Comparison of ENCODE assay signal across 1 cellular context in the genomic region with DNA sequence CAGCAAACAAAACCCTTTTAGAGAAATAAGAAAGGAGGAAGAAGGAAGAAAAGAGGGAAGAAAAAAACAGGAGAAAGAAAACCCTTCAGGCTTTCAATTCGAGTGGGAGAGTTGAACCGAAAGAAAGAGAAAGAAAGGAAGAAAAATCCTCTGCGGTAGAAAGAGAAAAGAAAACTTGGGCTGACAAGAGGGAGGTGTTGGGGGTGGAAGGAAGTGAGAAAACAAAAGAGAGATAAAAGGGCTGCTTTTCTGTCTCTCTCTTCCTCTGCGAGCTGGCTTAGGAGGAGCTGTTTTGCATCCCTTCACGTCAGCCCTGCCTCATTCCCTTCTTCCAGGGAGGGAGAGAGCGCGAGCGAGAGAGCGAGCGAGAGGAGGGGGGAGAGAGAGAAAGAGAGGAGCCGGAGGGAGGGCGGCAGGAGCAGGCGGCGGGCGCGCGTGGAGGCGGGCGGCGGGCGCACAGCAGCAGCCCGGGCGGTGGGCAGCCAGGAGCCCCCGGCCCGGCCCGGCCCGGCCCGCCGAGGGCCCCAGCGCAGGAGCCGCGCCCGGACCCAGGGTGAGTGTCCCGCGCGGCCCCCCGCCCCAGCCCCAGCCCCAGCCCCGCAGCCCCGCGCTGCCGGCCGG.
TF ChIP-seq lines count a peak whose summit lies in the region.

A gene with protein sequence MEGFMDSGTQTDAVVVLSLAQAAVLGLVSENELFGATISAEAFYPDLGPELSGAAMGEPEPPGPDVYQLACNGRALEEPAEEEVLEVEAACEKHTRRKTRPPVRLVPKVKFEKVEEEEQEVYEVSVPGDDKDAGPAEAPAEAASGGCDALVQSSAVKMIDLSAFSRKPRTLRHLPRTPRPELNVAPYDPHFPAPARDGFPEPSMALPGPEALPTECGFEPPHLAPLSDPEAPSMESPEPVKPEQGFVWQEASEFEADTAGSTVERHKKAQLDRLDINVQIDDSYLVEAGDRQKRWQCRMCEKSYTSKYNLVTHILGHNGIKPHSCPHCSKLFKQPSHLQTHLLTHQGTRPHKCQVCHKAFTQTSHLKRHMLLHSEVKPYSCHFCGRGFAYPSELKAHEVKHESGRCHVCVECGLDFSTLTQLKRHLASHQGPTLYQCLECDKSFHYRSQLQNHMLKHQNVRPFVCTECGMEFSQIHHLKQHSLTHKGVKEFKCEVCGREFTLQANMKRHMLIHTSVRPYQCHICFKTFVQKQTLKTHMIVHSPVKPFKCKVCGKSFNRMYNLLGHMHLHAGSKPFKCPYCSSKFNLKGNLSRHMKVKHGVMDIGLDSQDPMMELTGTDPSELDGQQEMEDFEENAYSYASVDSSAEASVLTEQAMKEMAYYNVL (plus strand): TSS at position 263 of the 621 bp plus-strand sequence. CDS start 65,814 bp downstream, outside the sequence.

TF ChIP-seq in K562, 482 proteins besides CTCF, POLR2A, EP300 and RAD21 (continued from another document and continues in another):
- TF ChIP-seq, protein P1, sequence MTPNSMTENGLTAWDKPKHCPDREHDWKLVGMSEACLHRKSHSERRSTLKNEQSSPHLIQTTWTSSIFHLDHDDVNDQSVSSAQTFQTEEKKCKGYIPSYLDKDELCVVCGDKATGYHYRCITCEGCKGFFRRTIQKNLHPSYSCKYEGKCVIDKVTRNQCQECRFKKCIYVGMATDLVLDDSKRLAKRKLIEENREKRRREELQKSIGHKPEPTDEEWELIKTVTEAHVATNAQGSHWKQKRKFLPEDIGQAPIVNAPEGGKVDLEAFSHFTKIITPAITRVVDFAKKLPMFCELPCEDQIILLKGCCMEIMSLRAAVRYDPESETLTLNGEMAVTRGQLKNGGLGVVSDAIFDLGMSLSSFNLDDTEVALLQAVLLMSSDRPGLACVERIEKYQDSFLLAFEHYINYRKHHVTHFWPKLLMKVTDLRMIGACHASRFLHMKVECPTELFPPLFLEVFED (CRISPR knock-in tag; conservative IDR thresholded peaks at IDR 0.05) = 0 out of 2 replicates have a peak, but pooled peaks have one; percentile 36
- TF ChIP-seq CREB1 (IDR thresholded peaks at IDR 0.05) (no peak), CREB1 (CRISPR knock-in tag; IDR thresholded peaks at IDR 0.05) (no peak), ERF (CRISPR knock-in tag; IDR thresholded peaks at IDR 0.05) (no peak), FOXJ2 (tag; IDR thresholded peaks at IDR 0.05) (no peak), ZNF3 (CRISPR knock-in tag; IDR thresholded peaks at IDR 0.05) (no peak), CBFA2T2 (conservative IDR thresholded peaks at IDR 0.05) (no peak), LEF1 (IDR thresholded peaks at IDR 0.05) (0 out of 2 replicates have a peak, but pooled peaks have one; percentile 26), CEBPG (CRISPR knock-in tag; IDR thresholded peaks at IDR 0.05) (no peak), CEBPG (tag; conservative IDR thresholded peaks at IDR 0.05 in 1 of 2, IDR thresholded peaks at IDR 0.05 in 1 of 2) (no peak), ZBTB7A (IDR thresholded peaks at IDR 0.05; ENCODE audit: borderline replicate concordance, control insufficient read depth, low read depth, low read length) (peak; percentile 74; the same call in 1 of the 2 replicates), HLTF (IDR thresholded peaks at IDR 0.05) (no peak), ZNF584 (CRISPR knock-in tag; IDR thresholded peaks at IDR 0.05; ENCODE audit: low read depth) (no peak), MYBL2 (IDR thresholded peaks at IDR 0.05; ENCODE audit: low read depth) (no peak), MYBL2 (CRISPR knock-in tag; IDR thresholded peaks at IDR 0.05; ENCODE audit: borderline replicate concordance) (no peak), TRIM28 (IDR thresholded peaks at IDR 0.05) (no peak), MEF2D (tag; conservative IDR thresholded peaks at IDR 0.05; ENCODE audit: low read depth) (no peak), LCOR (CRISPR knock-in tag; IDR thresholded peaks at IDR 0.05) (no peak), HDAC6 (IDR thresholded peaks at IDR 0.05; ENCODE audit: low read depth, low read length) (no peak), TCF3 (CRISPR knock-in tag; IDR thresholded peaks at IDR 0.05) (no peak), ZNF57 (CRISPR knock-in tag; IDR thresholded peaks at IDR 0.05) (no peak), SLC30A9 (CRISPR knock-in tag; IDR thresholded peaks at IDR 0.05) (no peak), SRSF1 (IDR thresholded peaks at IDR 0.05; ENCODE audit: low read depth, low read length) (no peak), PPARD (CRISPR knock-in tag; IDR thresholded peaks at IDR 0.05) (no peak), SIRT6 (IDR thresholded peaks at IDR 0.05; ENCODE audit: low read depth, low read length) (no peak)
- TF ChIP-seq, protein P2, sequence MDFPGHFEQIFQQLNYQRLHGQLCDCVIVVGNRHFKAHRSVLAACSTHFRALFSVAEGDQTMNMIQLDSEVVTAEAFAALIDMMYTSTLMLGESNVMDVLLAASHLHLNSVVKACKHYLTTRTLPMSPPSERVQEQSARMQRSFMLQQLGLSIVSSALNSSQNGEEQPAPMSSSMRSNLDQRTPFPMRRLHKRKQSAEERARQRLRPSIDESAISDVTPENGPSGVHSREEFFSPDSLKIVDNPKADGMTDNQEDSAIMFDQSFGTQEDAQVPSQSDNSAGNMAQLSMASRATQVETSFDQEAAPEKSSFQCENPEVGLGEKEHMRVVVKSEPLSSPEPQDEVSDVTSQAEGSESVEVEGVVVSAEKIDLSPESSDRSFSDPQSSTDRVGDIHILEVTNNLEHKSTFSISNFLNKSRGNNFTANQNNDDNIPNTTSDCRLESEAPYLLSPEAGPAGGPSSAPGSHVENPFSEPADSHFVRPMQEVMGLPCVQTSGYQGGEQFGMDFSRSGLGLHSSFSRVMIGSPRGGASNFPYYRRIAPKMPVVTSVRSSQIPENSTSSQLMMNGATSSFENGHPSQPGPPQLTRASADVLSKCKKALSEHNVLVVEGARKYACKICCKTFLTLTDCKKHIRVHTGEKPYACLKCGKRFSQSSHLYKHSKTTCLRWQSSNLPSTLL (IDR thresholded peaks at IDR 0.05) = 0 out of 2 replicates have a peak, but pooled peaks have one; percentile 28
- TF ChIP-seq, protein P3, sequence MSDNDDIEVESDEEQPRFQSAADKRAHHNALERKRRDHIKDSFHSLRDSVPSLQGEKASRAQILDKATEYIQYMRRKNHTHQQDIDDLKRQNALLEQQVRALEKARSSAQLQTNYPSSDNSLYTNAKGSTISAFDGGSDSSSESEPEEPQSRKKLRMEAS (CRISPR knock-in tag; IDR thresholded peaks at IDR 0.05) = no peak
- TF ChIP-seq, protein P4, sequence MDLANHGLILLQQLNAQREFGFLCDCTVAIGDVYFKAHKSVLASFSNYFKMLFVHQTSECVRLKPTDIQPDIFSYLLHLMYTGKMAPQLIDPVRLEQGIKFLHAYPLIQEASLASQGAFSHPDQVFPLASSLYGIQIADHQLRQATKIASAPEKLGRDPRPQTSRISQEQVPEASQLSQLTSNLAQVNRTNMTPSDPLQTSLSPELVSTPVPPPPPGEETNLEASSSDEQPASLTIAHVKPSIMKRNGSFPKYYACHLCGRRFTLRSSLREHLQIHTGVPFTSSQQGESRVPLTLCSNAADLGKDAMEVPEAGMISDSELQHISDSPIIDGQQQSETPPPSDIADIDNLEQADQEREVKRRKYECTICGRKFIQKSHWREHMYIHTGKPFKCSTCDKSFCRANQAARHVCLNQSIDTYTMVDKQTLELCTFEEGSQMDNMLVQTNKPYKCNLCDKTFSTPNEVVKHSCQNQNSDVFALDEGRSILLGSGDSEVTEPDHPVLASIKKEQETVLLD (IDR thresholded peaks at IDR 0.05) = peak; percentile 84
- TF ChIP-seq, protein P5, sequence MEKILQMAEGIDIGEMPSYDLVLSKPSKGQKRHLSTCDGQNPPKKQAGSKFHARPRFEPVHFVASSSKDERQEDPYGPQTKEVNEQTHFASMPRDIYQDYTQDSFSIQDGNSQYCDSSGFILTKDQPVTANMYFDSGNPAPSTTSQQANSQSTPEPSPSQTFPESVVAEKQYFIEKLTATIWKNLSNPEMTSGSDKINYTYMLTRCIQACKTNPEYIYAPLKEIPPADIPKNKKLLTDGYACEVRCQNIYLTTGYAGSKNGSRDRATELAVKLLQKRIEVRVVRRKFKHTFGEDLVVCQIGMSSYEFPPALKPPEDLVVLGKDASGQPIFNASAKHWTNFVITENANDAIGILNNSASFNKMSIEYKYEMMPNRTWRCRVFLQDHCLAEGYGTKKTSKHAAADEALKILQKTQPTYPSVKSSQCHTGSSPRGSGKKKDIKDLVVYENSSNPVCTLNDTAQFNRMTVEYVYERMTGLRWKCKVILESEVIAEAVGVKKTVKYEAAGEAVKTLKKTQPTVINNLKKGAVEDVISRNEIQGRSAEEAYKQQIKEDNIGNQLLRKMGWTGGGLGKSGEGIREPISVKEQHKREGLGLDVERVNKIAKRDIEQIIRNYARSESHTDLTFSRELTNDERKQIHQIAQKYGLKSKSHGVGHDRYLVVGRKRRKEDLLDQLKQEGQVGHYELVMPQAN (IDR thresholded peaks at IDR 0.05; ENCODE audit: borderline replicate concordance) = 0 out of 2 replicates have a peak, but pooled peaks have one; percentile 48
- TF ChIP-seq, protein P6, sequence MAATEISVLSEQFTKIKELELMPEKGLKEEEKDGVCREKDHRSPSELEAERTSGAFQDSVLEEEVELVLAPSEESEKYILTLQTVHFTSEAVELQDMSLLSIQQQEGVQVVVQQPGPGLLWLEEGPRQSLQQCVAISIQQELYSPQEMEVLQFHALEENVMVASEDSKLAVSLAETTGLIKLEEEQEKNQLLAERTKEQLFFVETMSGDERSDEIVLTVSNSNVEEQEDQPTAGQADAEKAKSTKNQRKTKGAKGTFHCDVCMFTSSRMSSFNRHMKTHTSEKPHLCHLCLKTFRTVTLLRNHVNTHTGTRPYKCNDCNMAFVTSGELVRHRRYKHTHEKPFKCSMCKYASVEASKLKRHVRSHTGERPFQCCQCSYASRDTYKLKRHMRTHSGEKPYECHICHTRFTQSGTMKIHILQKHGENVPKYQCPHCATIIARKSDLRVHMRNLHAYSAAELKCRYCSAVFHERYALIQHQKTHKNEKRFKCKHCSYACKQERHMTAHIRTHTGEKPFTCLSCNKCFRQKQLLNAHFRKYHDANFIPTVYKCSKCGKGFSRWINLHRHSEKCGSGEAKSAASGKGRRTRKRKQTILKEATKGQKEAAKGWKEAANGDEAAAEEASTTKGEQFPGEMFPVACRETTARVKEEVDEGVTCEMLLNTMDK (IDR thresholded peaks at IDR 0.05; ENCODE audit: borderline replicate concordance, insufficient read depth, low read depth, low read length, poor library complexity, severe bottlenecking) = no peak
- TF ChIP-seq, protein P7, sequence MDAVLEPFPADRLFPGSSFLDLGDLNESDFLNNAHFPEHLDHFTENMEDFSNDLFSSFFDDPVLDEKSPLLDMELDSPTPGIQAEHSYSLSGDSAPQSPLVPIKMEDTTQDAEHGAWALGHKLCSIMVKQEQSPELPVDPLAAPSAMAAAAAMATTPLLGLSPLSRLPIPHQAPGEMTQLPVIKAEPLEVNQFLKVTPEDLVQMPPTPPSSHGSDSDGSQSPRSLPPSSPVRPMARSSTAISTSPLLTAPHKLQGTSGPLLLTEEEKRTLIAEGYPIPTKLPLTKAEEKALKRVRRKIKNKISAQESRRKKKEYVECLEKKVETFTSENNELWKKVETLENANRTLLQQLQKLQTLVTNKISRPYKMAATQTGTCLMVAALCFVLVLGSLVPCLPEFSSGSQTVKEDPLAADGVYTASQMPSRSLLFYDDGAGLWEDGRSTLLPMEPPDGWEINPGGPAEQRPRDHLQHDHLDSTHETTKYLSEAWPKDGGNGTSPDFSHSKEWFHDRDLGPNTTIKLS (IDR thresholded peaks at IDR 0.05; ENCODE audit: borderline replicate concordance, low read depth) = no peak
- TF ChIP-seq, protein P8, sequence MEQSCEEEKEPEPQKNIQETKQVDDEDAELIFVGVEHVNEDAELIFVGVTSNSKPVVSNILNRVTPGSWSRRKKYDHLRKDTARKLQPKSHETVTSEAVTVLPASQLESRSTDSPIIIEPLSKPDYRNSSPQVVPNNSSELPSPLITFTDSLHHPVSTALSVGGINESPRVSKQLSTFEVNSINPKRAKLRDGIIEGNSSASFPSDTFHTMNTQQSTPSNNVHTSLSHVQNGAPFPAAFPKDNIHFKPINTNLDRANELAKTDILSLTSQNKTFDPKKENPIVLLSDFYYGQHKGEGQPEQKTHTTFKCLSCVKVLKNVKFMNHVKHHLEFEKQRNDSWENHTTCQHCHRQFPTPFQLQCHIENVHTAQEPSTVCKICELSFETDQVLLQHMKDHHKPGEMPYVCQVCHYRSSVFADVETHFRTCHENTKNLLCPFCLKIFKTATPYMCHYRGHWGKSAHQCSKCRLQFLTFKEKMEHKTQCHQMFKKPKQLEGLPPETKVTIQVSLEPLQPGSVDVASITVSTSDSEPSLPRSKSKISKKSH (CRISPR knock-in tag; IDR thresholded peaks at IDR 0.05) = no peak
- TF ChIP-seq, protein P9, sequence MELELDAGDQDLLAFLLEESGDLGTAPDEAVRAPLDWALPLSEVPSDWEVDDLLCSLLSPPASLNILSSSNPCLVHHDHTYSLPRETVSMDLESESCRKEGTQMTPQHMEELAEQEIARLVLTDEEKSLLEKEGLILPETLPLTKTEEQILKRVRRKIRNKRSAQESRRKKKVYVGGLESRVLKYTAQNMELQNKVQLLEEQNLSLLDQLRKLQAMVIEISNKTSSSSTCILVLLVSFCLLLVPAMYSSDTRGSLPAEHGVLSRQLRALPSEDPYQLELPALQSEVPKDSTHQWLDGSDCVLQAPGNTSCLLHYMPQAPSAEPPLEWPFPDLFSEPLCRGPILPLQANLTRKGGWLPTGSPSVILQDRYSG (tag; conservative IDR thresholded peaks at IDR 0.05; ENCODE audit: low read depth) = no peak
- TF ChIP-seq, protein P10, sequence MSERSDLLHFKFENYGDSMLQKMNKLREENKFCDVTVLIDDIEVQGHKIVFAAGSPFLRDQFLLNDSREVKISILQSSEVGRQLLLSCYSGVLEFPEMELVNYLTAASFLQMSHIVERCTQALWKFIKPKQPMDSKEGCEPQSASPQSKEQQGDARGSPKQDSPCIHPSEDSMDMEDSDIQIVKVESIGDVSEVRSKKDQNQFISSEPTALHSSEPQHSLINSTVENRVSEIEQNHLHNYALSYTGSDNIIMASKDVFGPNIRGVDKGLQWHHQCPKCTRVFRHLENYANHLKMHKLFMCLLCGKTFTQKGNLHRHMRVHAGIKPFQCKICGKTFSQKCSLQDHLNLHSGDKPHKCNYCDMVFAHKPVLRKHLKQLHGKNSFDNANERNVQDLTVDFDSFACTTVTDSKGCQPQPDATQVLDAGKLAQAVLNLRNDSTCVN (CRISPR knock-in tag; IDR thresholded peaks at IDR 0.05) = no peak; the same call in 1 of the 2 replicates
- TF ChIP-seq, protein P11, sequence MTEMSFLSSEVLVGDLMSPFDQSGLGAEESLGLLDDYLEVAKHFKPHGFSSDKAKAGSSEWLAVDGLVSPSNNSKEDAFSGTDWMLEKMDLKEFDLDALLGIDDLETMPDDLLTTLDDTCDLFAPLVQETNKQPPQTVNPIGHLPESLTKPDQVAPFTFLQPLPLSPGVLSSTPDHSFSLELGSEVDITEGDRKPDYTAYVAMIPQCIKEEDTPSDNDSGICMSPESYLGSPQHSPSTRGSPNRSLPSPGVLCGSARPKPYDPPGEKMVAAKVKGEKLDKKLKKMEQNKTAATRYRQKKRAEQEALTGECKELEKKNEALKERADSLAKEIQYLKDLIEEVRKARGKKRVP (CRISPR knock-in tag; IDR thresholded peaks at IDR 0.05) = no peak
